ENCODE assay signal across 9 cellular contexts in the genomic region with DNA sequence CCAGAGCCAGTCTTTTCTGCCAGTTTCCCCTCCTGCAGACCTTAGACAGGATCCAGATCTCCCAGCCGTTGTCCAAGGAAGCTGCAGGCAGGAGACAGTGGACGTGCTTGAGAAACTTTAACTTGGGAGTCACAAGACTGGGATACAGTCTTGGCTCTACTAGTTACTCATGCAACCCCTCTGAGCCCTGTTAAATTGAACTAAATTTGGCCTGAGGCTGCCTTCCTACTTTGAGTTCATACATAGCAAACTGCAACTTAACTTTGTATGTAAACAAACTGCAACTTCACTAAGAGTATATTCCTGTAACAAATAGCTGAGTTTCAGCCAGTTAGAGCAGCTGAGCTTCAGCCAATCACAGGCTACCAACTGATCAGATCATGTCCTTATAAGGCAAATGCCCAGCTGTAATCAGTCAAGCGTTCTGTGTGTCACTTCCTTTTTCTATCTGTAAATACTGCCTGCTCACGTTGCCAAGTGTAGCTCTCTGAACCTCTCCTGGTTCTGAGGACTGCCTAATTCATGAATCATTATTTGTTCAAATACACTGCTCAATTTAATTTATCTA.
A peak's percentile ranks its signal among the peaks of the same experiment; 100 is the strongest.
DNase-seq lines count a peak whose midpoint lies in the region; ATAC-seq, FAIRE-seq and TF ChIP-seq lines count a peak whose summit lies in the region.
"Had no signal": no experiment of that assay in that cellular context is flagged by ENCODE, and none has a peak within 500 bp of the region (broad histone marks: within the 10 kb centered on the region; RNA-seq: fewer than 3 reads in every experiment).

No MANE protein-coding gene starts in this region.

- no peak overlapping the region for H2BK12ac ChIP-seq in H1 (ENCODE audit: low read depth, low read length)

- H3K18ac ChIP-seq in H1 (ENCODE audit: extremely low read depth, low read length) = no peak overlapping the region

- no peak overlapping the region for H2AK5ac ChIP-seq in H1 (ENCODE audit: low read depth, low read length)

- no peaks in the 10 kb centered on the region for H3K79me2 ChIP-seq in H1 (ENCODE audit: control insufficient read depth in 1 of 2, insufficient read depth in 2 of 2, low read length in 2 of 2)

- no peak for ATAC-seq in HG03045 (IDR thresholded peaks at IDR 0.05; ENCODE audit: unreplicated experiment)

- H3K36me3 ChIP-seq in H1 (ENCODE audit: control insufficient read depth in 2 of 4, insufficient read depth in 4 of 4, low read length in 3 of 4) (no peaks in the 10 kb centered on the region), neutrophil (no peaks in the 10 kb centered on the region)

- H3K4me2 ChIP-seq in H1 (ENCODE audit: insufficient read depth in 1 of 2, low read depth in 2 of 2, low read length in 2 of 2) = no peak overlapping the region

- no peaks in the 10 kb centered on the region for H3K4me1 ChIP-seq in H1 (replicated peaks in 1 of 4; ENCODE audit: control insufficient read depth in 3 of 4, insufficient read depth in 4 of 4, low read length in 3 of 4)
- H3K4me1 ChIP-seq in neutrophil (ENCODE audit: control insufficient read depth in 1 of 2, insufficient read depth in 1 of 2, low read depth in 1 of 2, low read length in 1 of 2) = peaks cover 0 to 9% of the 10 kb centered on the region in 2 experiments

- H3K79me1 ChIP-seq in H1 (ENCODE audit: low read depth, low read length) = no peaks in the 10 kb centered on the region

- no peak overlapping the region for H2BK20ac ChIP-seq in H1 (ENCODE audit: low read length)

- no peaks in the 10 kb centered on the region for H4K20me1 ChIP-seq in H1 (replicated peaks in 1 of 2; ENCODE audit: control insufficient read depth in 1 of 2, insufficient read depth in 2 of 2, low read length in 2 of 2)

- H2BK120ac ChIP-seq in H1 (replicated peaks; ENCODE audit: low read depth, low read length) = no peak overlapping the region

- in situ Hi-C loops in GM13976 (cut with MboI; ENCODE audit: low sequenced_read_pairs, unreplicated experiment) = no loop called here

- no peak overlapping the region for H2BK5ac ChIP-seq in H1 (ENCODE audit: low read depth, low read length)

- DNase-seq in NCI-H2081 (lab: John Stamatoyannopoulos, UW) (peak; percentile 27 to 76), NCI-H2081 treated with DMSO at 0.1 percent for 48 hours (lab: John Stamatoyannopoulos, UW) (no peak), NCI-H226 (peak; percentile 83), H1 (ENCODE audit: low read depth in 1 of 2, low spot score in 2 of 2) (no peak), GM13976 (ENCODE audit: low spot score) (no peak)
- no peak for DNase-seq in NK-92 treated with Interleukin-12 subunit alpha and Interleukin-12 subunit beta, amount 100 ng/mL, for 24 hours (lab: John Stamatoyannopoulos, UW)

- no peak overlapping the region for H4K8ac ChIP-seq in H1 (ENCODE audit: extremely low read depth, insufficient read depth, low read length)

- H3K27ac ChIP-seq in H1 (ENCODE audit: low read depth, low read length) = 0 out of 2 replicates have a peak overlapping the region, but pooled peaks have one; percentile 18
- H3K27ac ChIP-seq in neutrophil = peak overlapping the region; percentile 65

- no peak overlapping the region for H3K4ac ChIP-seq in H1 (replicated peaks; ENCODE audit: insufficient read length, low read depth, low read length)

- H3K14ac ChIP-seq in H1 (ENCODE audit: insufficient read length) = no peak overlapping the region

- 0 out of 2 replicates have a peak overlapping the region, but pooled peaks have one; percentile 18 for H2AFZ ChIP-seq in H1 (ENCODE audit: low read length)

- no peaks in the 10 kb centered on the region for H3K23me2 ChIP-seq in H1 (ENCODE audit: low read depth, low read length)

- no peak overlapping the region for H3K4me3 ChIP-seq in H1 (ENCODE audit: extremely low read depth in 1 of 4, insufficient read depth in 2 of 4, low read depth in 3 of 4, low read length in 4 of 4)
- no peak overlapping the region for H3K4me3 ChIP-seq in neutrophil (ENCODE audit: low read depth in 1 of 2, low read length in 1 of 2)

- TF ChIP-seq CTCF in H1 (IDR thresholded peaks at IDR 0.05; ENCODE audit: control extremely low read depth in 1 of 3, insufficient read depth in 1 of 3, low read depth in 1 of 3, low read length in 3 of 3) (no peak), neutrophil (IDR thresholded peaks at IDR 0.05) (no peak), GM13976 (IDR thresholded peaks at IDR 0.05; ENCODE audit: borderline replicate concordance, control extremely low read depth, extremely low read depth, insufficient read depth, missing control alignments) (no peak)

- H4K91ac ChIP-seq in H1 (replicated peaks; ENCODE audit: insufficient read length, low read length) = no peak overlapping the region

- no peak overlapping the region for H3K9ac ChIP-seq in H1 (replicated peaks in 1 of 4; ENCODE audit: extremely low read depth in 1 of 4, low read depth in 3 of 4, low read length in 3 of 4)

- TF ChIP-seq RAD21 in H1 (IDR thresholded peaks at IDR 0.05 in 1 of 2, conservative IDR thresholded peaks at IDR 0.05 in 1 of 2; ENCODE audit: low read depth in 2 of 2, low read length in 2 of 2) = no peak

- peak; percentile 42 for FAIRE-seq in H1 (lab: Jason Lieb, UNC)
- FAIRE-seq: G401.6 had no signal

- POLR2A ChIA-PET in H1 (lab: Charles Lee; ENCODE audit: partially characterized antibody) = interaction anchor here (1.4 kb wide), 1 partner anchor 13 kb away, joined by 4 read pairs; no protein-coding TSS in a partner anchor

- no peak overlapping the region for H3K23ac ChIP-seq in H1 (ENCODE audit: insufficient read length)

- no peak overlapping the region for H3K56ac ChIP-seq in H1 (replicated peaks; ENCODE audit: insufficient read length, low read depth, low read length)

- CTCF ChIA-PET in H1 (lab: Charles Lee; ENCODE audit: partially characterized antibody) = interaction anchor here (1.2 to 1.6 kb wide), 3 partner anchors 11 to 43 kb away, joined by 3 to 4 read pairs (median 3); no protein-coding TSS in a partner anchor

- H3K9me3 ChIP-seq in H1 (ENCODE audit: insufficient read depth in 2 of 2, low read depth in 1 of 2, low read length in 1 of 2) (peaks cover 7% of the 10 kb centered on the region in 2 experiments; a peak in 3 of 4 replicates), neutrophil (no peaks in the 10 kb centered on the region)

- no peak for TF ChIP-seq EP300 in H1 (IDR thresholded peaks at IDR 0.05; ENCODE audit: borderline replicate concordance in 1 of 2, low read depth in 2 of 2, low read length in 2 of 2)

- TF ChIP-seq POLR2A in H1 (IDR thresholded peaks at IDR 0.05; ENCODE audit: control extremely low read depth in 1 of 2, low read depth in 2 of 2, low read length in 2 of 2) = no peak

- H4K5ac ChIP-seq in H1 (ENCODE audit: insufficient read length, low read depth, low read length) = no peak overlapping the region

- 90% methylated on average over 4 of the region's 4 CpGs; no CpG with 5 or more reads in 1 of the 2 experiments for WGBS in H1 (ENCODE audit: extremely low coverage in 1 of 2, insufficient coverage in 1 of 2, insufficient read length in 1 of 2, insufficient replicate concordance in 2 of 2, low coverage in 1 of 2, low lambda C conversion rate in 2 of 2, missing lambda C conversion rate in 1 of 2), 2 experiments

- no peak overlapping the region for H2BK15ac ChIP-seq in H1 (ENCODE audit: low read length)

- H3K27me3 ChIP-seq in H1 (replicated peaks in 1 of 4; ENCODE audit: control insufficient read depth in 3 of 4, extremely low read depth in 1 of 4, insufficient read depth in 3 of 4, low read length in 3 of 4) (0 out of 7 replicates have a peak, but pooled peaks cover 0 to 2% (median 0%) of the 10 kb centered on the region in 4 experiments), neutrophil (no peaks in the 10 kb centered on the region)

TF ChIP-seq in H1, 55 proteins besides CTCF, POLR2A, EP300 and RAD21:
- no peak for TF ChIP-seq YY1 (IDR thresholded peaks at IDR 0.05; ENCODE audit: low read depth, low read length)
- peak; percentile 94 for TF ChIP-seq SRF (IDR thresholded peaks at IDR 0.05; ENCODE audit: low read depth, low read length)

Comparison
In these comparisons a context has a peak if more than half of its experiments do, and no peak if none do; other contexts are left out.
1. DNase-seq: peak in NCI-H2081 (2 of 2) and NCI-H226 (single experiment); none in NCI-H2081 treated with DMSO at 0.1 percent for 48 hours (single experiment), H1 (0 of 2), NK-92 treated with Interleukin-12 subunit alpha and Interleukin-12 subunit beta, amount 100 ng/mL, for 24 hours (single experiment) and GM13976 (single experiment).